In genomic region chr13:92512852-92513251, GRCh38 we compare ENCODE assay signal across 24 cellular contexts.
"Had no signal": no experiment of that assay in that cellular context is flagged by ENCODE, and none has a peak within 500 bp of the region (broad histone marks: within the 10 kb centered on the region; RNA-seq: fewer than 3 reads in every experiment).

No MANE protein-coding gene starts in this region.

- H3K27ac Mint-ChIP-seq: activated naive CD8-positive, alpha-beta T cell; activated T-helper 2 cell treated with anti-CD3 and anti-CD28 coated beads, Interferon-gamma antibody, Interleukin-2, Interleukin-4, amounts not matched to agents 10 μg/mL and 5 μg/mL and 100 μg/mL, durations not matched to agents 14 hours and 24 hours and 36 hours; stimulated activated effector memory CD8-positive, alpha-beta T cell treated with anti-CD3 and anti-CD28 coated beads, Interleukin-12 subunit alpha, Interleukin-12 subunit beta, amount 100 ng/mL, for 72 hours; stimulated activated naive CD8-positive, alpha-beta T cell treated with anti-CD3 and anti-CD28 coated beads, Interleukin-15, amount 100 ng/mL, for 72 hours had no signal

- H3K4me3 Mint-ChIP-seq: activated naive CD8-positive, alpha-beta T cell; activated T-cell treated with anti-CD3 and anti-CD28 coated beads, Interleukin-2, amount 50 U/mL, for 4 hours; stimulated activated effector memory CD8-positive, alpha-beta T cell treated with anti-CD3 and anti-CD28 coated beads, Interleukin-12 subunit alpha, Interleukin-12 subunit beta, amount 100 ng/mL, for 72 hours; stimulated activated naive CD8-positive, alpha-beta T cell treated with anti-CD3 and anti-CD28 coated beads, Interleukin-15, amount 100 ng/mL, for 72 hours had no signal

- H3K4me1 ChIP-seq: adrenal gland, ascending aorta, lower lobe of right lung, tibial artery had no signal

- H3K4me1 Mint-ChIP-seq: stimulated activated effector memory CD8-positive, alpha-beta T cell treated with anti-CD3 and anti-CD28 coated beads, Interleukin-12 subunit alpha, Interleukin-12 subunit beta, amount 100 ng/mL, for 72 hours; stimulated activated naive CD8-positive, alpha-beta T cell treated with anti-CD3 and anti-CD28 coated beads, Interleukin-15, amount 100 ng/mL, for 72 hours had no signal

- H3K4me3 ChIP-seq: adrenal gland, ascending aorta, lower lobe of right lung, mucosa of descending colon, tibial artery had no signal

- H3K9me3 ChIP-seq: adrenal gland, ascending aorta, lower lobe of right lung, mucosa of descending colon, tibial artery had no signal

- H3K27me3 ChIP-seq: adrenal gland, ascending aorta, tibial artery had no signal

- H3K36me3 Mint-ChIP-seq: activated naive CD8-positive, alpha-beta T cell; stimulated activated effector memory CD8-positive, alpha-beta T cell treated with anti-CD3 and anti-CD28 coated beads, Interleukin-12 subunit alpha, Interleukin-12 subunit beta, amount 100 ng/mL, for 72 hours had no signal

- DNase-seq: activated CD8-positive, alpha-beta memory T cell treated with anti-CD3 and anti-CD28 coated beads, Interleukin-2, amount 50 U/mL, for 48 hours; activated naive CD4-positive, alpha-beta T cell; activated T-cell treated with anti-CD3 and anti-CD28 coated beads, Interleukin-2, amount 50 U/mL, for 4 hours; adrenal gland; central memory CD4-positive, alpha-beta T cell; effector memory CD4-positive, alpha-beta T cell; hypothalamus; left colon; lower lobe of right lung; mesendoderm; mucosa of descending colon; small intestine; stimulated activated CD4-positive, alpha-beta T cell treated with anti-CD3 and anti-CD28 coated beads, Interleukin-2, amount 100 ng/mL, for 24 hours; stimulated activated naive CD8-positive, alpha-beta T cell treated with anti-CD3 and anti-CD28 coated beads, Interleukin-15, amount 100 ng/mL, for 72 hours; tibial artery had no signal

- H3K27ac ChIP-seq: adrenal gland, ascending aorta, lower lobe of right lung, tibial artery had no signal

- H3K36me3 ChIP-seq: adrenal gland, ascending aorta, lower lobe of right lung, tibial artery had no signal

- FAIRE-seq: colon, endothelial cell of umbilical vein, frontal cortex, islet of Langerhans, small intestine, TTC549 had no signal

- H3K27me3 Mint-ChIP-seq: activated naive CD8-positive, alpha-beta T cell; stimulated activated naive CD8-positive, alpha-beta T cell treated with anti-CD3 and anti-CD28 coated beads, Interleukin-15, amount 100 ng/mL, for 72 hours had no signal
